ENCODE assay signal across 26 cellular contexts in the genomic region with DNA sequence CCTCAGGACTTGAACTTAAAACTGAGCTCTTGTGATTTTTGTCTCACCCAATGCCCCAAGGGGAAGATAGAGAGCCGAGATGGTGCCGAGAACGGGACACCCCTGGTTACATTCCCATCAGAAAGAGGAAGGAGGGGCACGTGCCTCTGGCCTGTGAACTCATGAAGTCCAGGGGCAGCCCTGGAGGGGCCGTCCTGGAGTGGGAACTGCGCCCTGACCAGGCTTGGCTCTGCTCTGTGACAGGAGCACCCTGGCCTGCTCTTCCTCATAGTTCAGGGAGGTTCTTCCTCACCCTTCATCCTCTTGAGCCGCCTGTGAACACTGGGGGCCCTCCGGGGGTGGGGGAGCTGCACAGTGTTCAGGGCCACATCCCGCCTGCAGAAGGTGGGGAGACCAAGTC.
"Had no signal": no experiment of that assay in that cellular context is flagged by ENCODE, and none has a peak within 500 bp of the region (broad histone marks: within the 10 kb centered on the region; RNA-seq: fewer than 3 reads in every experiment).

No MANE protein-coding gene starts in this region.

- H3K27ac Mint-ChIP-seq: naive thymus-derived CD4-positive, alpha-beta T cell; nephron; neural progenitor cell; stimulated activated effector memory CD8-positive, alpha-beta T cell treated with anti-CD3 and anti-CD28 coated beads, Interleukin-12 subunit alpha, Interleukin-12 subunit beta, amount 100 ng/mL, for 72 hours; type B pancreatic cell had no signal

- H3K27ac ChIP-seq: coronary artery, esophagus muscularis mucosa, foreskin keratinocyte, gastroesophageal sphincter, heart left ventricle, hepatocyte, left lung, neural progenitor cell, ovary, stomach, tibial artery had no signal

- H3K36me3 ChIP-seq: esophagus muscularis mucosa, gastroesophageal sphincter, heart left ventricle, left lung, neural progenitor cell, ovary, stomach, tibial artery had no signal

- H3K4me3 Mint-ChIP-seq: naive thymus-derived CD4-positive, alpha-beta T cell; nephron; neural progenitor cell; stimulated activated effector memory CD8-positive, alpha-beta T cell treated with anti-CD3 and anti-CD28 coated beads, Interleukin-12 subunit alpha, Interleukin-12 subunit beta, amount 100 ng/mL, for 72 hours; type B pancreatic cell had no signal

- ATAC-seq: foreskin keratinocyte; gastroesophageal sphincter; left lung; naive thymus-derived CD4-positive, alpha-beta T cell; sciatic nerve; stimulated activated effector memory CD8-positive, alpha-beta T cell treated with anti-CD3 and anti-CD28 coated beads, Interleukin-12 subunit alpha, Interleukin-12 subunit beta, amount 100 ng/mL, for 72 hours had no signal

- H3K9me3 ChIP-seq: esophagus muscularis mucosa, gastroesophageal sphincter, heart left ventricle, left lung, stomach, tibial artery had no signal

- H3K36me3 Mint-ChIP-seq: naive thymus-derived CD4-positive, alpha-beta T cell; neural progenitor cell; stimulated activated effector memory CD8-positive, alpha-beta T cell treated with anti-CD3 and anti-CD28 coated beads, Interleukin-12 subunit alpha, Interleukin-12 subunit beta, amount 100 ng/mL, for 72 hours; type B pancreatic cell had no signal

- H3K9ac ChIP-seq: neural progenitor cell had no signal

- DNase-seq: dermis blood vessel endothelial cell; effector memory CD4-positive, alpha-beta T cell; foreskin keratinocyte; heart left ventricle; kidney; left lung; mesendoderm; midbrain; naive thymus-derived CD4-positive, alpha-beta T cell; nucleus accumbens; ovary; stimulated activated CD4-positive, alpha-beta T cell treated with anti-CD3 and anti-CD28 coated beads, Interleukin-2, amount 100 ng/mL, for 24 hours; stimulated activated CD4-positive, alpha-beta T cell treated with anti-CD3 and anti-CD28 coated beads, Interleukin-4, amount 100 ng/mL, for 24 hours; stimulated activated naive CD4-positive, alpha-beta T cell treated with Interleukin-2 at 50 U/mL for 16 hours; stomach; tibial artery had no signal

- H3K79me2 ChIP-seq: hepatocyte had no signal

- H3K4me1 Mint-ChIP-seq: nephron; stimulated activated effector memory CD8-positive, alpha-beta T cell treated with anti-CD3 and anti-CD28 coated beads, Interleukin-12 subunit alpha, Interleukin-12 subunit beta, amount 100 ng/mL, for 72 hours had no signal

- H3K4me1 ChIP-seq: foreskin keratinocyte, left lung, neural progenitor cell, stomach, tibial artery had no signal

- H3K9me3 Mint-ChIP-seq: stimulated activated effector memory CD8-positive, alpha-beta T cell treated with anti-CD3 and anti-CD28 coated beads, Interleukin-12 subunit alpha, Interleukin-12 subunit beta, amount 100 ng/mL, for 72 hours; type B pancreatic cell had no signal

- H3K4me3 ChIP-seq: coronary artery, esophagus muscularis mucosa, gastroesophageal sphincter, heart left ventricle, hepatocyte, left lung, neural progenitor cell, ovary, stomach, tibial artery had no signal

- H3K27me3 ChIP-seq: esophagus muscularis mucosa, foreskin keratinocyte, gastroesophageal sphincter, hepatocyte, left lung, neural progenitor cell, ovary had no signal

- H2AFZ ChIP-seq: hepatocyte, neural progenitor cell had no signal

- FAIRE-seq: endothelial cell of umbilical vein, kidney had no signal

- H3K4me2 ChIP-seq: hepatocyte, neural progenitor cell had no signal
